In genomic region chr2:25297738-25298137, GRCh38 we compare ENCODE assay signal across 15 cellular contexts. TPM values are rescaled to one million over a fixed set of nuclear protein-coding genes. Genes with fewer than 3 reads are reported as not detected.
A peak's percentile ranks its signal among the peaks of the same experiment; 100 is the strongest.
DNase-seq lines count a peak whose midpoint lies in the region; ATAC-seq and TF ChIP-seq lines count a peak whose summit lies in the region.
"Had no signal": no experiment of that assay in that cellular context is flagged by ENCODE, and none has a peak within 500 bp of the region (broad histone marks: within the 10 kb centered on the region; RNA-seq: fewer than 3 reads in every experiment).

No MANE protein-coding gene starts in this region.

- H2AFZ ChIP-seq in neuronal stem cell (ENCODE audit: low read length) (no peak overlapping the region), PC-3 (ENCODE audit: low read length) (no peak overlapping the region)

- no peaks in the 10 kb centered on the region for H3K79me2 ChIP-seq in PC-3 (ENCODE audit: low read length)

- H2BK12ac ChIP-seq in neuronal stem cell (ENCODE audit: low read length) = no peak overlapping the region

- H3K27ac Mint-ChIP-seq in activated CD4-positive, alpha-beta T cell treated with anti-CD3 and anti-CD28 coated beads for 36 hours = no peak overlapping the region

- H3K14ac ChIP-seq in neuronal stem cell (ENCODE audit: low read length) = peak overlapping the region; percentile 38

- H4K20me1 ChIP-seq in PC-3 (ENCODE audit: low read length) = no peaks in the 10 kb centered on the region

- POLR2A ChIA-PET in activated CD4-positive, alpha-beta T cell treated with anti-CD3 and anti-CD28 coated beads for 36 hours (lab: Charles Lee) = no interaction called here
- POLR2A ChIA-PET in HEK293T (lab: Yijun Ruan, JAX) (no interaction called here), PC-3 (lab: Charles Lee; ENCODE audit: unreplicated experiment) (no interaction called here)

- no peaks in the 10 kb centered on the region for H3K79me1 ChIP-seq in neuronal stem cell (ENCODE audit: low read depth, low read length)

- no peak overlapping the region for H2BK120ac ChIP-seq in neuronal stem cell (ENCODE audit: low read depth, low read length)

- TF ChIP-seq CTCF in WERI-Rb-1 (IDR thresholded peaks at IDR 0.05; ENCODE audit: low read depth, low read length) (peak; percentile 74), PC-3 (conservative IDR thresholded peaks at IDR 0.05; ENCODE audit: low read depth, low read length) (no peak)

- no peak overlapping the region for H3K18ac ChIP-seq in neuronal stem cell (ENCODE audit: low read length)

- H3K4me3 Mint-ChIP-seq in activated CD4-positive, alpha-beta T cell treated with anti-CD3 and anti-CD28 coated beads for 36 hours = no peak overlapping the region

- H3K4me2 ChIP-seq in neuronal stem cell (ENCODE audit: insufficient read depth, low read length, poor library complexity, severe bottlenecking) (no peak overlapping the region), PC-3 (ENCODE audit: low read length) (no peak overlapping the region)

- no peak overlapping the region for H4K91ac ChIP-seq in neuronal stem cell (ENCODE audit: low read depth, low read length, poor library complexity)

- H3K27me3 ChIP-seq in WERI-Rb-1 (ENCODE audit: insufficient read depth, low read depth, severe bottlenecking) = no peaks in the 10 kb centered on the region
- no peaks in the 10 kb centered on the region for H3K27me3 ChIP-seq in neuronal stem cell (ENCODE audit: control insufficient read depth in 3 of 3, insufficient read depth in 3 of 3, low read depth in 1 of 3, low read length in 3 of 3)
- H3K27me3 ChIP-seq in PC-3 (ENCODE audit: low read length) = no peaks in the 10 kb centered on the region
- H3K27me3 ChIP-seq: vagina had no signal

- no peak overlapping the region for H2AK5ac ChIP-seq in neuronal stem cell (ENCODE audit: low read depth, low read length)

- H3K4ac ChIP-seq in neuronal stem cell (ENCODE audit: low read length) = no peak overlapping the region

- DNase-seq in activated CD4-positive, alpha-beta T cell treated with anti-CD3 and anti-CD28 coated beads for 36 hours = peak; percentile 29
- DNase-seq in activated CD4-positive, alpha-beta T cell treated with anti-CD3 and anti-CD28 coated beads, Interleukin-2, amount 50 U/mL, for 48 hours = no peak
- DNase-seq in HEK293T (ENCODE audit: extremely low spot score) (peak; percentile 26), WERI-Rb-1 (peak; percentile 68), neuronal stem cell (ENCODE audit: low spot score) (no peak), SW480 (ENCODE audit: low spot score) (no peak), PC-3 (no peak)
- no peak for DNase-seq in activated CD4-positive, CD25-positive, alpha-beta regulatory T cell (lab: John Stamatoyannopoulos, UW)
- DNase-seq: DND-41; islet precursor cell; NCI-H2081 treated with DMSO at 0.1 percent for 48 hours; stimulated activated naive CD8-positive, alpha-beta T cell treated with anti-CD3 and anti-CD28 coated beads, Interleukin-15, Interleukin-2, amounts not matched to agents 100 U/mL and 50 U/mL, for 24 hours had no signal

- no peaks in the 10 kb centered on the region for H3K27me3 Mint-ChIP-seq in activated CD4-positive, alpha-beta T cell treated with anti-CD3 and anti-CD28 coated beads for 36 hours

- BruUV-seq in PC-3 (replicated peaks; lab: Mats Ljungman, UMichigan) = no TSS peak

- H3K36me3 Mint-ChIP-seq in activated CD4-positive, alpha-beta T cell treated with anti-CD3 and anti-CD28 coated beads for 36 hours (ENCODE audit: low read depth) = peaks cover 62% of the 10 kb centered on the region

- no peak overlapping the region for H3K27ac ChIP-seq in WERI-Rb-1
- H3K27ac ChIP-seq in neuronal stem cell (replicated peaks; ENCODE audit: low read length) = no peak overlapping the region
- H3K27ac ChIP-seq in PC-3 (ENCODE audit: low read length) = no peak overlapping the region
- H3K27ac ChIP-seq: epithelial cell of prostate, SK-N-MC, vagina had no signal

- H3K4me1 ChIP-seq in neuronal stem cell (ENCODE audit: control insufficient read depth in 2 of 2, insufficient read depth in 1 of 2, low read depth in 1 of 2, low read length in 2 of 2) = peaks cover 9 to 11% of the 10 kb centered on the region in 2 donors
- H3K4me1 ChIP-seq in PC-3 (ENCODE audit: insufficient read depth, low read length) = peaks cover 23% of the 10 kb centered on the region

- H3K9me2 ChIP-seq in PC-3 (replicated peaks; ENCODE audit: low read length) = no peaks in the 10 kb centered on the region

- CTCF ChIA-PET in activated CD4-positive, alpha-beta T cell treated with anti-CD3 and anti-CD28 coated beads for 36 hours (lab: Charles Lee) = no interaction called here
- CTCF ChIA-PET in HEK293T (lab: Yijun Ruan, JAX) = no interaction called here
- CTCF ChIA-PET in PC-3 (lab: Charles Lee) = no interaction called here

- H3K9ac ChIP-seq in neuronal stem cell (ENCODE audit: low read depth, low read length, poor library complexity) (no peak overlapping the region), PC-3 (ENCODE audit: low read length) (no peak overlapping the region)

- H3K4me3 ChIP-seq in WERI-Rb-1 (ENCODE audit: low read depth, low read length) (no peak overlapping the region), neuronal stem cell (ENCODE audit: low read length in 2 of 2) (no peak overlapping the region), PC-3 (ENCODE audit: low read length) (no peak overlapping the region)
- H3K4me3 ChIP-seq: SK-N-MC, vagina had no signal

- no peaks in the 10 kb centered on the region for H3K9me3 Mint-ChIP-seq in activated CD4-positive, alpha-beta T cell treated with anti-CD3 and anti-CD28 coated beads for 36 hours (ENCODE audit: low read depth)

- intact Hi-C loops in activated CD4-positive, alpha-beta T cell treated with anti-CD3 and anti-CD28 coated beads for 36 hours (cut with DNase I, micrococcal nuclease) = no loop called here
- intact Hi-C loops in PC-3 (cut with micrococcal nuclease) = no loop called here

- peaks cover 69% of the 10 kb centered on the region for H3K4me1 Mint-ChIP-seq in activated CD4-positive, alpha-beta T cell treated with anti-CD3 and anti-CD28 coated beads for 36 hours

- H2BK15ac ChIP-seq in neuronal stem cell (ENCODE audit: low read length) = no peak overlapping the region

- H3K36me3 ChIP-seq in WERI-Rb-1 (peaks cover 4% of the 10 kb centered on the region), neuronal stem cell (replicated peaks in 1 of 2; ENCODE audit: control insufficient read depth in 2 of 2, insufficient read depth in 2 of 2, low read length in 2 of 2) (no peaks in the 10 kb centered on the region), PC-3 (ENCODE audit: low read depth, low read length) (no peaks in the 10 kb centered on the region)
- H3K36me3 ChIP-seq: vagina had no signal

- no CpG with 5 or more reads among the region's 7 CpGs for WGBS in neuronal stem cell (ENCODE audit: extremely low coverage in 2 of 2, insufficient read length in 2 of 2, insufficient replicate concordance in 1 of 2), 2 donors

- no peak overlapping the region for H2BK5ac ChIP-seq in neuronal stem cell (ENCODE audit: low read length)

- no peak for ATAC-seq in activated CD4-positive, alpha-beta T cell treated with anti-CD3 and anti-CD28 coated beads for 36 hours
- ATAC-seq in PC-3 = no peak
- ATAC-seq: stimulated activated naive CD8-positive, alpha-beta T cell treated with anti-CD3 and anti-CD28 coated beads, Interleukin-15, Interleukin-2, amounts not matched to agents 100 U/mL and 50 U/mL, for 24 hours had no signal

- no peak overlapping the region for H4K8ac ChIP-seq in neuronal stem cell (ENCODE audit: low read depth, low read length)

- no peaks in the 10 kb centered on the region for H3F3A ChIP-seq in PC-3 (ENCODE audit: low read length, unreplicated experiment)

- H3K23ac ChIP-seq in neuronal stem cell (ENCODE audit: low read depth, low read length, poor library complexity) = peak overlapping the region; percentile 52

- H3K9me3 ChIP-seq in WERI-Rb-1 (ENCODE audit: severe bottlenecking) (no peaks in the 10 kb centered on the region), neuronal stem cell (replicated peaks in 1 of 2; ENCODE audit: control insufficient read depth in 2 of 2, insufficient read depth in 1 of 2, low read depth in 1 of 2, low read length in 2 of 2) (no peaks in the 10 kb centered on the region), PC-3 (ENCODE audit: low read length) (no peaks in the 10 kb centered on the region)
- H3K9me3 ChIP-seq: vagina had no signal

TF ChIP-seq in HEK293T, 16 proteins besides CTCF, POLR2A, EP300 and RAD21:
- TF ChIP-seq NFRKB (IDR thresholded peaks at IDR 0.05) = no peak
- TF ChIP-seq, protein P1, sequence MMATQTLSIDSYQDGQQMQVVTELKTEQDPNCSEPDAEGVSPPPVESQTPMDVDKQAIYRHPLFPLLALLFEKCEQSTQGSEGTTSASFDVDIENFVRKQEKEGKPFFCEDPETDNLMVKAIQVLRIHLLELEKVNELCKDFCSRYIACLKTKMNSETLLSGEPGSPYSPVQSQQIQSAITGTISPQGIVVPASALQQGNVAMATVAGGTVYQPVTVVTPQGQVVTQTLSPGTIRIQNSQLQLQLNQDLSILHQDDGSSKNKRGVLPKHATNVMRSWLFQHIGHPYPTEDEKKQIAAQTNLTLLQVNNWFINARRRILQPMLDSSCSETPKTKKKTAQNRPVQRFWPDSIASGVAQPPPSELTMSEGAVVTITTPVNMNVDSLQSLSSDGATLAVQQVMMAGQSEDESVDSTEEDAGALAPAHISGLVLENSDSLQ (IDR thresholded peaks at IDR 0.05) = peak; percentile 71

RNA-seq across cellular contexts. Expression of gene DNMT3A, which starts 44.0 kb away (rescaled TPM):
- total RNA-seq in activated CD4-positive, alpha-beta T cell treated with anti-CD3 and anti-CD28 coated beads for 36 hours = 10 to 100 TPM; 62.3 to 76.2 TPM
- polyA plus RNA-seq in neuronal stem cell (2013, experiment 1 of 2) = 47.2 TPM
- 47.4 TPM for polyA plus RNA-seq in neuronal stem cell (2013, experiment 2 of 2)
- 12.2 and 20.6 TPM in 2 replicates for total RNA-seq in PC-3 (2014; rRNA removed)

Comparison
In these comparisons a context has a peak if more than half of its experiments do, and no peak if none do; other contexts are left out.
1. DNase-seq: peak in activated CD4-positive, alpha-beta T cell treated with anti-CD3 and anti-CD28 coated beads for 36 hours (single experiment), HEK293T (single experiment) and WERI-Rb-1 (single experiment); none in activated CD4-positive, alpha-beta T cell treated with anti-CD3 and anti-CD28 coated beads, Interleukin-2, amount 50 U/mL, for 48 hours (0 of 2), neuronal stem cell (single experiment), activated CD4-positive, CD25-positive, alpha-beta regulatory T cell (0 of 4), SW480 (single experiment) and PC-3 (single experiment).